ENCODE assay signal across 15 cellular contexts in genomic region chr4:71473541-71474240, GRCh38.
"Had no signal": no experiment of that assay in that cellular context is flagged by ENCODE, and none has a peak within 500 bp of the region (broad histone marks: within the 10 kb centered on the region; RNA-seq: fewer than 3 reads in every experiment).

No MANE protein-coding gene starts in this region.

- H3K4me1 ChIP-seq: colonic mucosa, esophagus muscularis mucosa, left ventricle myocardium inferior had no signal

- DNase-seq: activated CD4-positive, alpha-beta T cell treated with anti-CD3 and anti-CD28 coated beads, Interleukin-2, amount 50 U/mL, for 1 hour; activated CD8-positive, alpha-beta memory T cell treated with anti-CD3 and anti-CD28 coated beads for 24 hours; activated naive CD4-positive, alpha-beta T cell treated with Interleukin-2 at 50 U/mL for 16 hours; caudate nucleus; colonic mucosa; glutamatergic neuron; left ventricle myocardium inferior; ovary; T-helper 9 cell; tibial artery had no signal

- H3K9me3 ChIP-seq: colonic mucosa, esophagus muscularis mucosa, left ventricle myocardium inferior, ovary, tibial artery had no signal

- H3K9me3 Mint-ChIP-seq: activated T-helper 1 cell treated with anti-CD3 and anti-CD28 coated beads, Interleukin-12 subunit alpha, Interleukin-12 subunit beta, Interleukin-2, Interleukin-4 antibody, amounts not matched to agents 30 ng/mL and 10 ng/mL and 1 ng/mL, durations not matched to agents 14 hours and 24 hours and 36 hours; memory B cell; stimulated activated memory B cell treated with anti-CD40 and anti-IgM and Interleukin-4, amounts not matched to agents 10 μg/mL and 1 μg/mL and 100 μg/mL, for 72 hours had no signal

- H3K36me3 Mint-ChIP-seq: memory B cell; stimulated activated memory B cell treated with anti-CD40 and anti-IgM and Interleukin-4, amounts not matched to agents 10 μg/mL and 1 μg/mL and 100 μg/mL, for 72 hours had no signal

- H3K27me3 ChIP-seq: colonic mucosa, esophagus muscularis mucosa, foreskin keratinocyte, ovary, tibial artery had no signal

- H3K27me3 Mint-ChIP-seq: memory B cell had no signal

- H3K4me3 ChIP-seq: colonic mucosa, esophagus muscularis mucosa, left ventricle myocardium inferior, ovary, tibial artery had no signal

- H3K4me3 Mint-ChIP-seq: activated T-helper 1 cell treated with anti-CD3 and anti-CD28 coated beads, Interleukin-12 subunit alpha, Interleukin-12 subunit beta, Interleukin-2, Interleukin-4 antibody, amounts not matched to agents 30 ng/mL and 10 ng/mL and 1 ng/mL, durations not matched to agents 14 hours and 24 hours and 36 hours; memory B cell; stimulated activated memory B cell treated with anti-CD40 and anti-IgM and Interleukin-4, amounts not matched to agents 10 μg/mL and 1 μg/mL and 100 μg/mL, for 72 hours had no signal

- H3K36me3 ChIP-seq: colonic mucosa, left ventricle myocardium inferior, ovary, tibial artery had no signal

- H3K27ac ChIP-seq: colonic mucosa, esophagus muscularis mucosa, foreskin keratinocyte, left ventricle myocardium inferior, ovary, tibial artery had no signal

- H3K4me1 Mint-ChIP-seq: memory B cell; stimulated activated memory B cell treated with anti-CD40 and anti-IgM and Interleukin-4, amounts not matched to agents 10 μg/mL and 1 μg/mL and 100 μg/mL, for 72 hours had no signal

- H3K27ac Mint-ChIP-seq: activated T-helper 1 cell treated with anti-CD3 and anti-CD28 coated beads, Interleukin-12 subunit alpha, Interleukin-12 subunit beta, Interleukin-2, Interleukin-4 antibody, amounts not matched to agents 30 ng/mL and 10 ng/mL and 1 ng/mL, durations not matched to agents 14 hours and 24 hours and 36 hours; memory B cell; stimulated activated memory B cell treated with anti-CD40 and anti-IgM and Interleukin-4, amounts not matched to agents 10 μg/mL and 1 μg/mL and 100 μg/mL, for 72 hours had no signal
